Comparison of ENCODE assay signal across 29 cellular contexts in the genomic region with DNA sequence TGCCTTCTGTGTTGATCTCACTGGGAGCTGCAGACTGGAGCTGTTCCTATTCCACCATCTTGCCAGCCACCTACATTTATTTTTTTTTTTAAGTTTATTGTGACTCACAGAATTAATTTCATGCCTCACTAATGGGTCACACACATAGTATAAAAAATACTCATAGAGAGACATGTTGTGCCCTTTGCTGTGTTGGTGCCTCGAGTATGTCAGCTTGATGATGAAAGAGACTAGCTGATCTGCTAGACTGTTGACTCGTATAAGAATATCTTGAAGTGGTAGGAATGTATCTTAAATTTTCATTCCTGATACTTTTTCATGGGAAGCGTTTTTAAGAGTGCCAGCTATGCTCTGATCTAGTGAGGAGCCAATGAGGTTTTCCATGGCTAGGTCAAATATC. TPM values are rescaled to one million over a fixed set of nuclear protein-coding genes. Genes with fewer than 3 reads are reported as not detected.
A peak's percentile ranks its signal among the peaks of the same experiment; 100 is the strongest.
DNase-seq lines count a peak whose midpoint lies in the region; ATAC-seq and TF ChIP-seq lines count a peak whose summit lies in the region.
"Had no signal": no experiment of that assay in that cellular context is flagged by ENCODE, and none has a peak within 500 bp of the region (broad histone marks: within the 10 kb centered on the region; RNA-seq: fewer than 3 reads in every experiment).

No MANE protein-coding gene starts in this region.

- H3K4me1 Mint-ChIP-seq in natural killer cell treated with Interleukin-12 subunit alpha and Interleukin-12 subunit beta and Interleukin-15 and Interleukin-18, amount 100 ng/mL, for 72 hours (ENCODE audit: low read depth in 2 of 2) = peaks cover 4 to 6% of the 10 kb centered on the region in 2 donors
- H3K4me1 Mint-ChIP-seq: CD4-positive, CD25-positive, alpha-beta regulatory T cell had no signal

- in situ Hi-C loops in GM23248 (cut with MboI) = no loop called here

- H3K79me2 ChIP-seq in GM23248 (ENCODE audit: insufficient read depth) = no peaks in the 10 kb centered on the region

- 25 to 29% methylated on average over 3 of the region's 3 CpGs for WGBS in GM23248 (ENCODE audit: low coverage in 1 of 2, low lambda C conversion rate in 2 of 2, missing lambda C conversion rate in 2 of 2), 2 experiments

- H3K4me2 ChIP-seq in GM23248 (ENCODE audit: unreplicated experiment) = peak overlapping the region; percentile 14
- H3K4me2 ChIP-seq: BLaER1, SK-N-SH had no signal

- H3K4me3 Mint-ChIP-seq in natural killer cell treated with Interleukin-12 subunit alpha and Interleukin-12 subunit beta and Interleukin-15 and Interleukin-18, amount 100 ng/mL, for 72 hours = no peak overlapping the region
- H3K4me3 Mint-ChIP-seq: CD4-positive, CD25-positive, alpha-beta regulatory T cell had no signal

- H3K27me3 Mint-ChIP-seq in natural killer cell treated with Interleukin-12 subunit alpha and Interleukin-12 subunit beta and Interleukin-15 and Interleukin-18, amount 100 ng/mL, for 72 hours = peaks cover 24 to 28% of the 10 kb centered on the region in 2 donors

- TF ChIP-seq CTCF in AG09309 (IDR thresholded peaks at IDR 0.05; ENCODE audit: control insufficient read depth, insufficient read depth, low read depth, low read length, missing control alignments) = no peak

- H3K9me3 Mint-ChIP-seq in natural killer cell treated with Interleukin-12 subunit alpha and Interleukin-12 subunit beta and Interleukin-15 and Interleukin-18, amount 100 ng/mL, for 72 hours = peaks cover 2% of the 10 kb centered on the region

- no peaks in the 10 kb centered on the region for H3K9me2 ChIP-seq in GM23248 (ENCODE audit: insufficient read depth)
- H3K9me2 ChIP-seq: SK-N-SH had no signal

- peaks cover 12% of the 10 kb centered on the region for H3K36me3 Mint-ChIP-seq in natural killer cell treated with Interleukin-12 subunit alpha and Interleukin-12 subunit beta and Interleukin-15 and Interleukin-18, amount 100 ng/mL, for 72 hours
- H3K36me3 Mint-ChIP-seq: CD4-positive, CD25-positive, alpha-beta regulatory T cell had no signal

- no peaks in the 10 kb centered on the region for H3K36me3 ChIP-seq in GM23248 (ENCODE audit: low read depth)
- H3K36me3 ChIP-seq: BLaER1 had no signal

- ATAC-seq in esophagus mucosa (peak; percentile 42), GM19023 (IDR thresholded peaks at IDR 0.05; ENCODE audit: unreplicated experiment) (no peak)
- no peak for ATAC-seq in natural killer cell treated with Interleukin-12 subunit alpha and Interleukin-12 subunit beta and Interleukin-15 and Interleukin-18, amount 100 ng/mL, for 72 hours
- ATAC-seq: HCT116, HepG2, K562, PC-3 had no signal

- no peak overlapping the region for H2AFZ ChIP-seq in GM23248

- peaks cover 10% of the 10 kb centered on the region for H3K4me1 ChIP-seq in GM23248 (ENCODE audit: insufficient read depth)
- H3K4me1 ChIP-seq: BLaER1 had no signal

- no peak overlapping the region for H3K9ac ChIP-seq in GM23248
- H3K9ac ChIP-seq: BLaER1, SK-N-SH had no signal

- no peaks in the 10 kb centered on the region for H3F3A ChIP-seq in GM23248 (ENCODE audit: insufficient read depth)

- no peak overlapping the region for H3K27ac Mint-ChIP-seq in natural killer cell treated with Interleukin-12 subunit alpha and Interleukin-12 subunit beta and Interleukin-15 and Interleukin-18, amount 100 ng/mL, for 72 hours
- H3K27ac Mint-ChIP-seq: CD4-positive, CD25-positive, alpha-beta regulatory T cell had no signal

- H4K20me1 ChIP-seq in GM23248 (ENCODE audit: insufficient read depth) = no peaks in the 10 kb centered on the region
- H4K20me1 ChIP-seq: BLaER1 had no signal

- H3K4me3 ChIP-seq in AG09309 (ENCODE audit: control insufficient read depth, low read depth, low read length) (no peak overlapping the region), GM23248 (no peak overlapping the region)
- H3K4me3 ChIP-seq: BLaER1, K562 had no signal

- DNase-seq in AG09309 (ENCODE audit: low read depth) (peak; percentile 20), GM23248 (peak; percentile 75), M059J (ENCODE audit: low read depth) (peak; percentile 47), NCI-H774 (lab: John Stamatoyannopoulos, UW) (no peak)
- DNase-seq in natural killer cell treated with Interleukin-12 subunit alpha and Interleukin-12 subunit beta and Interleukin-15 and Interleukin-18, amount 100 ng/mL, for 72 hours (ENCODE audit: low spot score) = no peak
- DNase-seq in activated CD4-positive, CD25-positive, alpha-beta regulatory T cell treated with anti-CD3 and anti-CD28 coated beads, Interleukin-2, amount 50 U/mL, for 72 hours = no peak
- DNase-seq: 8988T; ACHN; CD4-positive, CD25-positive, alpha-beta regulatory T cell; DMS153; DND-41; Kasumi-1; MM.1S; NCI-H1417 treated with DMSO at 0.1 percent for 48 hours; NCI-H187; NCI-H2081 treated with DMSO at 0.1 percent for 48 hours; NCI-H2171 treated with DMSO at 0.1 percent for 48 hours; NCI-H524 treated with DMSO at 0.1 percent for 48 hours; NCI-H82; NK-92 treated with Interleukin-12 subunit alpha and Interleukin-12 subunit beta, amount 100 ng/mL, for 24 hours; PC-3; SK-N-SH; SW 1271 had no signal

- no peaks in the 10 kb centered on the region for H3K9me3 ChIP-seq in GM23248 (ENCODE audit: low read depth)
- H3K9me3 ChIP-seq: SK-N-SH had no signal

- H3K27me3 ChIP-seq in GM23248 (replicated peaks; ENCODE audit: insufficient read depth) = no peaks in the 10 kb centered on the region
- H3K27me3 ChIP-seq: BLaER1 had no signal

- 0 out of 2 replicates have a peak overlapping the region, but pooled peaks have one; percentile 46 for H3K27ac ChIP-seq in GM23248
- H3K27ac ChIP-seq: BLaER1 had no signal

RNA-seq across cellular contexts. Expression of a gene that starts 28.6 kb away (rescaled TPM):
- 4.9 and 6.4 TPM in 2 replicates for total RNA-seq in GM23248 (2014; rRNA removed; shearing (Covaris generic))
- 3.3 and 3.6 TPM in 2 replicates for polyA plus RNA-seq in GM23248 (2016; fragmentation: Nextera tagmentation; extraction: Ambion mirVana)
- 11.8 and 17.2 TPM in 2 replicates for total RNA-seq in M059J (2014; rRNA removed; shearing (Covaris generic))
- total RNA-seq in esophagus mucosa = 16.2 TPM
- 10 to 100 TPM; 10.9 to 11.3 TPM for total RNA-seq in natural killer cell treated with Interleukin-12 subunit alpha and Interleukin-12 subunit beta and Interleukin-15 and Interleukin-18, amount 100 ng/mL, for 72 hours

Comparison
In these comparisons a context has a peak if more than half of its experiments do, and no peak if none do; other contexts are left out.
1. DNase-seq: peak in AG09309 (single experiment), GM23248 (single experiment) and M059J (single experiment); none in NCI-H774 (single experiment), natural killer cell treated with Interleukin-12 subunit alpha and Interleukin-12 subunit beta and Interleukin-15 and Interleukin-18, amount 100 ng/mL, for 72 hours (single experiment) and activated CD4-positive, CD25-positive, alpha-beta regulatory T cell treated with anti-CD3 and anti-CD28 coated beads, Interleukin-2, amount 50 U/mL, for 72 hours (single experiment).